In genomic region chr13:30026093-30026492, GRCh38 we compare ENCODE assay signal across 19 cellular contexts.
DNase-seq lines count a peak whose midpoint lies in the region; ATAC-seq, FAIRE-seq and TF ChIP-seq lines count a peak whose summit lies in the region.
"Had no signal": no experiment of that assay in that cellular context is flagged by ENCODE, and none has a peak within 500 bp of the region (broad histone marks: within the 10 kb centered on the region; RNA-seq: fewer than 3 reads in every experiment).

No MANE protein-coding gene starts in this region.

- H3K36me3 ChIP-seq in fibroblast of lung (ENCODE audit: control insufficient read depth, insufficient read depth, low read length) = no peaks in the 10 kb centered on the region
- H3K36me3 ChIP-seq: BLaER1, breast epithelium had no signal

- no peaks in the 10 kb centered on the region for H4K20me1 ChIP-seq in fibroblast of lung (ENCODE audit: control insufficient read depth, extremely low read depth, insufficient read depth, low read length)
- H4K20me1 ChIP-seq: BLaER1 had no signal

- no peak overlapping the region for H3K4me3 ChIP-seq in fibroblast of lung (replicated peaks in 1 of 4; ENCODE audit: control extremely low read depth in 1 of 4, insufficient read depth in 1 of 4, low read depth in 3 of 4, low read length in 4 of 4)
- H3K4me3 ChIP-seq: BLaER1, breast epithelium had no signal

- no peaks in the 10 kb centered on the region for H3K9me3 ChIP-seq in fibroblast of lung (ENCODE audit: control insufficient read depth, insufficient read depth, low read depth, low read length)
- H3K9me3 ChIP-seq: BLaER1, breast epithelium had no signal

- TF ChIP-seq CTCF in fibroblast of lung (conservative IDR thresholded peaks at IDR 0.05 in 1 of 2, IDR thresholded peaks at IDR 0.05 in 1 of 2; ENCODE audit: low read depth in 1 of 2, low read length in 2 of 2) = no peak

- no peak overlapping the region for H3K9ac ChIP-seq in fibroblast of lung (ENCODE audit: insufficient read depth, low read length)
- H3K9ac ChIP-seq: BLaER1 had no signal

- no peak for ATAC-seq in GM21619 (IDR thresholded peaks at IDR 0.05; ENCODE audit: unreplicated experiment)

- peaks cover 2% of the 10 kb centered on the region for H3K4me1 ChIP-seq in fibroblast of lung (ENCODE audit: control insufficient read depth, extremely low read depth, insufficient read depth, low read length)
- H3K4me1 ChIP-seq: breast epithelium had no signal

- H3K79me2 ChIP-seq in fibroblast of lung (ENCODE audit: control insufficient read depth, insufficient read depth, low read length) = no peaks in the 10 kb centered on the region

- FAIRE-seq in urothelium cell line (lab: Jason Lieb, UNC) = no peak
- FAIRE-seq: small intestine had no signal

- no peaks in the 10 kb centered on the region for H3K27me3 ChIP-seq in fibroblast of lung (ENCODE audit: control insufficient read depth, insufficient read depth, low read length)
- H3K27me3 ChIP-seq: BLaER1, breast epithelium had no signal

- DNase-seq in GM03348 (ENCODE audit: low spot score) = peak; percentile 73
- peak; percentile 18 for DNase-seq in T1000 (lab: John Stamatoyannopoulos, UW)
- DNase-seq in fibroblast of lung (ENCODE audit: low read depth in 2 of 2) = peak; percentile 68 to 91
- DNase-seq in renal cortical epithelial cell (ENCODE audit: low read depth) = peak; percentile 33
- no peak for DNase-seq in urothelium cell line (ENCODE audit: low spot score)
- DNase-seq in NCI-H1694 (lab: John Stamatoyannopoulos, UW) = no peak
- DNase-seq in activated naive CD4-positive, alpha-beta T cell treated with Interleukin-2 at 50 U/mL for 16 hours = no peak
- DNase-seq: activated gamma-delta T cell treated with Interleukin-2 at 50 U/mL for 16 hours; DMS53; effector memory CD4-positive, alpha-beta T cell; islet precursor cell; KBM-7; NCI-H1436; NCI-H510A treated with DMSO at 0.1 percent for 48 hours; small intestine; stimulated activated naive CD4-positive, alpha-beta T cell had no signal

- no peak overlapping the region for H3K27ac ChIP-seq in fibroblast of lung (ENCODE audit: insufficient read depth, low read length)
- H3K27ac ChIP-seq: BLaER1, breast epithelium had no signal

- peak overlapping the region; percentile 2 for H3K4me2 ChIP-seq in fibroblast of lung (ENCODE audit: extremely low read depth, insufficient read depth, low read length)
- H3K4me2 ChIP-seq: BLaER1 had no signal

- no peak overlapping the region for H2AFZ ChIP-seq in fibroblast of lung (ENCODE audit: low read length)

Comparison
In these comparisons a context has a peak if more than half of its experiments do, and no peak if none do; other contexts are left out.
1. DNase-seq: peak in GM03348 (single experiment), T1000 (single experiment), fibroblast of lung (2 of 2) and renal cortical epithelial cell (single experiment); none in urothelium cell line (single experiment), NCI-H1694 (single experiment) and activated naive CD4-positive, alpha-beta T cell treated with Interleukin-2 at 50 U/mL for 16 hours (single experiment).